ENCODE assay signal across 8 cellular contexts in the genomic region with DNA sequence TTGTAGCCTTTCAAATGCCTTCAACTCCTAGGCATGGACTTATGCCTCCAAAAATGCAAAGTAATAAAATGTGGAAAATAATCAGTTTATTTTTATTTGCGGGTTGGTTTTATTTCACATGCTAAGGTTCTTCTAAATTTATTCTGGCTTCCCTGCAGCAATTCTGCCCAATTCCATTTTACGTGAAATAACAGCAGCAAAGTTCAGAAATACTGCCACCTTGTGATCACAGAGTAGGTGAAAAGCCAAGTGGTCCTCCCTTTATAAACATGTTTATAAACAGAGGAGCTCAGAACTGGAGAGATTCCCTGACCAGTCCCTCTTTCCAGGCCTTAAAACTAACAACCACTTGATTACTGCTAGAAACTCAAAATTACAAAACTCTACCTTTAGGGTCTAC. TPM values are rescaled to one million over a fixed set of nuclear protein-coding genes. Genes with fewer than 3 reads are reported as not detected.
A peak's percentile ranks its signal among the peaks of the same experiment; 100 is the strongest.
DNase-seq lines count a peak whose midpoint lies in the region; ATAC-seq and TF ChIP-seq lines count a peak whose summit lies in the region.

No MANE protein-coding gene starts in this region.

- no peak for DNase-seq in heart left ventricle
- DNase-seq in left ventricle myocardium superior, result no peak
- DNase-seq in NB4 (ENCODE audit: low read depth), result peak; percentile 39
- peak; percentile 39 to 47 for DNase-seq in dermis microvascular lymphatic vessel endothelial cell (ENCODE audit: low read depth in 2 of 2)
- no peak for DNase-seq in osteoblast (ENCODE audit: insufficient read length, low spot score, missing footprints)
- DNase-seq in DMS114 treated with DMSO at 0.1 percent for 48 hours (lab: John Stamatoyannopoulos, UW; ENCODE audit: unreplicated experiment), result no peak
- DNase-seq in KG1 (lab: John Stamatoyannopoulos, UW), result no peak
- no peak for DNase-seq in GOT3 (lab: John Stamatoyannopoulos, UW)

- no peak overlapping the region for H3K4me2 ChIP-seq in osteoblast (ENCODE audit: insufficient read depth, low read length)

- H3K36me3 ChIP-seq in heart left ventricle (no peaks in the 10 kb centered on the region), osteoblast (ENCODE audit: insufficient read depth, low read length) (no peaks in the 10 kb centered on the region)

- H3K79me2 ChIP-seq in osteoblast (ENCODE audit: insufficient read depth, low read length), result no peaks in the 10 kb centered on the region

- no peaks in the 10 kb centered on the region for H3K4me1 ChIP-seq in heart left ventricle
- no peaks in the 10 kb centered on the region for H3K4me1 ChIP-seq in osteoblast (ENCODE audit: insufficient read depth, low read length)

- H3K4me3 ChIP-seq in heart left ventricle (no peak overlapping the region), NB4 (ENCODE audit: low read depth, low read length) (no peak overlapping the region), osteoblast (ENCODE audit: insufficient read depth, low read length) (no peak overlapping the region)

- H3K9me3 ChIP-seq in heart left ventricle, result no peaks in the 10 kb centered on the region
- no peaks in the 10 kb centered on the region for H3K9me3 ChIP-seq in osteoblast (ENCODE audit: low read depth, low read length)

- TF ChIP-seq POLR2A in heart left ventricle (IDR thresholded peaks at IDR 0.05) (no peak), NB4 (IDR thresholded peaks at IDR 0.05; ENCODE audit: extremely low read depth, insufficient read length) (no peak)

- no peak overlapping the region for H2AFZ ChIP-seq in osteoblast (ENCODE audit: low read length)

- peaks cover 0 to 20% (median 3%) of the 10 kb centered on the region in 9 donors for H3K27me3 ChIP-seq in heart left ventricle
- H3K27me3 ChIP-seq in osteoblast (ENCODE audit: insufficient read depth, low read length), result no peaks in the 10 kb centered on the region

- TF ChIP-seq CTCF in heart left ventricle (IDR thresholded peaks at IDR 0.05) (peak in 11 of 12 donors; percentile 14 to 55 (median 39)), NB4 (IDR thresholded peaks at IDR 0.05; ENCODE audit: low read depth, low read length) (peak; percentile 41), osteoblast (IDR thresholded peaks at IDR 0.05; ENCODE audit: extremely low read depth, low read depth, low read length) (peak; percentile 52)

- H3K27ac ChIP-seq in heart left ventricle (no peak overlapping the region), osteoblast (ENCODE audit: low read depth, low read length) (no peak overlapping the region)

- no peaks in the 10 kb centered on the region for H4K20me1 ChIP-seq in osteoblast (ENCODE audit: insufficient read depth, low read length)

- ATAC-seq in heart left ventricle (no peak), left ventricle myocardium superior (no peak)

- intact Hi-C loops in heart left ventricle (cut with DNase I) (loop anchor here in 9 of 10 donors (5.0 to 10.0 kb wide), 7 partner anchors 104 to 721 kb away; a partner anchor contains a TSS), left ventricle myocardium superior (cut with micrococcal nuclease) (no loop called here)

- 0 to 20% (median 12%) methylated on average over 1 to 2 of the region's 2 CpGs for WGBS in heart left ventricle, 4 donors

RNA-seq across cellular contexts. Expression of a gene that starts 14.7 kb away (rescaled TPM):
- under 1 TPM in 5 of 9 donors, not detected in 4; 0.10 to 0.49 (median 0.16) TPM for total RNA-seq in heart left ventricle
- under 1 TPM in 1 of 2 donors, not detected in 1; under 0.01 TPM for polyA plus RNA-seq in heart left ventricle
- not detected for total RNA-seq in left ventricle myocardium superior
- total RNA-seq in dermis microvascular lymphatic vessel endothelial cell, result 0.51 and 5.3 TPM in 2 replicates
- total RNA-seq in osteoblast, result under 0.01 TPM in 2 replicates

RNA-seq across cellular contexts. Expression of a gene that starts 43.9 kb away (rescaled TPM):
- total RNA-seq in heart left ventricle, result 10 to 100 TPM; 26.2 to 52.3 (median 40.5) TPM
- polyA plus RNA-seq in heart left ventricle, result 10 to 100 TPM; 25.4 to 40.9 TPM
- 37.0 TPM for total RNA-seq in left ventricle myocardium superior
- 51.6 and 65.7 TPM in 2 replicates for total RNA-seq in dermis microvascular lymphatic vessel endothelial cell
- total RNA-seq in osteoblast, result 79.9 and 81.8 TPM in 2 replicates

RNA-seq across cellular contexts. Expression of a gene that starts 56.6 kb away (rescaled TPM):
- total RNA-seq in heart left ventricle (1 to 10 TPM in 1 of 9 donors, under 1 TPM in 1, not detected in 7; 0.25 to 1.6 TPM), left ventricle myocardium superior (not detected), dermis microvascular lymphatic vessel endothelial cell (not detected in 2 replicates), osteoblast (not detected in 2 replicates)
- polyA plus RNA-seq in heart left ventricle, result under 1 TPM in 1 of 2 donors, not detected in 1; 0.46 TPM

Comparison
In these comparisons a context has a peak if more than half of its experiments do, and no peak if none do; other contexts are left out.
1. DNase-seq: peak in NB4 (single experiment) and dermis microvascular lymphatic vessel endothelial cell (2 of 2); none in heart left ventricle (0 of 5), left ventricle myocardium superior (single experiment), osteoblast (single experiment), DMS114 treated with DMSO at 0.1 percent for 48 hours (single experiment), KG1 (single experiment) and GOT3 (single experiment).
2. Peak in every context shown above with its lines, with median percentiles within 50 percentile points of each other: CTCF ChIP-seq.